16 cellular contexts compared by ENCODE assay signal in the genomic region with DNA sequence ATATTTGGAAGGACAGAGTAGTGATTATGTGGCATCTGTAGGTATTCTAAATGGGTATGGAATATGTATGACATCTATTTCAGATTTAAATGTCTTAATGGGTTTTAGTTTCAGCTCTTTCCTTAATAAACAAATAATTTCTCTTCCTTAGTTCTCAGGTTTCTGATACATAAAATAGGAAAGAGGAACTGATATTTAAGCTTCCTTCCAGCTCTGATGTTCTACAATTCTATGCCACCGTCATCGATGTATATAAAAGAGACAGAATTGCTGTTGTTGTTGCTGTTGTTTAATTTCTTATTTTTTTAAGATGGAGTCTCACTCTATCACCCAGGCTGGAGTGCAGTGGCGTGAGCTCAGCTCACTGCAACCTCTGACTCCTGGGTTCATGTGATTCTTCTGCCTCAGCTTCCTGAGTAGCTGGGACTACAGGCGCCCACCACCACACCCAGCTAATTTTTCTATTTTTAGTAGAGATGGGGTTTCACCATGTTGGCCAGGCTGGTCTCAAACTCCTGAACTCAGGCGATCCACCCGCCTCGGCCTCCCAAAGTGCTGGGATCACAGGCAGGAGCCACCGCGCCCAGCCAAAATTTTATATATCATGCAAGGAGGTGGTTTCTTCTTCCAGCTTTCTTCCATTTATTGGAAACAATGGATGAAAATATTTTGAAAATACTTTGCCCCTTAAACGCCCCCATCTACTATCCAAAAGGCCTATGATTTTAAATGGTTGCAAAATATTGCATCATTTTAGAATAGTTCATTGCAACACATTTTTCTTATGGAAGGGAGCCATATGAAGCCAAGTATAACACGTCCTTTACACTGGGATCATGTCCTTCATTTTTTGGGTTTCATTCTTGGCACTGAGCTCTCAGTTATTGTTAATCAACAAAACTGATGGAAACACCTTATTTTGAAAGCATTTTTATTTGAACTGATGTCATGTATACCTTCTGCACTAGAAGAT. TPM values are rescaled to one million over a fixed set of nuclear protein-coding genes. Genes with fewer than 3 reads are reported as not detected.
DNase-seq lines count a peak whose midpoint lies in the region; ATAC-seq and TF ChIP-seq lines count a peak whose summit lies in the region.
"Had no signal": no experiment of that assay in that cellular context is flagged by ENCODE, and none has a peak within 500 bp of the region (broad histone marks: within the 10 kb centered on the region; RNA-seq: fewer than 3 reads in every experiment).

No MANE protein-coding gene starts in this region.

- H3K36me3 ChIP-seq in ACC112 (ENCODE audit: insufficient read depth, low read length) (no peaks in the 10 kb centered on the region), GM23248 (ENCODE audit: low read depth) (no peaks in the 10 kb centered on the region), OCI-LY3 (replicated peaks; ENCODE audit: low read depth, low read length) (peaks cover 10% of the 10 kb centered on the region), endodermal cell (ENCODE audit: control insufficient read depth, insufficient read depth, low read length) (no peaks in the 10 kb centered on the region), upper lobe of left lung (peaks cover 0 to 2% (median 0%) of the 10 kb centered on the region in 4 donors)
- H3K36me3 ChIP-seq: left lung, right lobe of liver had no signal

- peaks cover 1% of the 10 kb centered on the region for H3K27me3 Mint-ChIP-seq in endodermal cell (ENCODE audit: insufficient read depth)
- H3K27me3 Mint-ChIP-seq: central memory CD8-positive, alpha-beta T cell; IgD-negative memory B cell had no signal

- H3K4me1 ChIP-seq in ACC112 (ENCODE audit: control insufficient read depth, insufficient read depth, low read length, unreplicated experiment) (peaks cover 28% of the 10 kb centered on the region), GM23248 (ENCODE audit: insufficient read depth) (peaks cover 54% of the 10 kb centered on the region), OCI-LY3 (ENCODE audit: low read length) (peaks cover 27% of the 10 kb centered on the region), endodermal cell (ENCODE audit: control insufficient read depth, insufficient read depth, low read length) (no peaks in the 10 kb centered on the region), upper lobe of left lung (peaks cover 0 to 14% (median 12%) of the 10 kb centered on the region in 4 donors)
- H3K4me1 ChIP-seq: right lobe of liver had no signal

- H3K36me3 Mint-ChIP-seq in endodermal cell (ENCODE audit: low read depth) = no peaks in the 10 kb centered on the region

- no peak for ATAC-seq in upper lobe of left lung (ENCODE audit: low FRiP score in 2 of 2)
- ATAC-seq: activated CD4-positive, CD25-positive, alpha-beta regulatory T cell treated with anti-CD3 and anti-CD28 coated beads, Interleukin-2, amount 50 U/mL, for 24 hours had no signal

- DNase-seq in GM23248 = peak; percentile 45
- peak; percentile 71 for DNase-seq in fibroblast of mammary gland (ENCODE audit: low read depth)
- no peak for DNase-seq in lower leg skin (ENCODE audit: low spot score in 2 of 2)
- no peak for DNase-seq in endodermal cell
- no peak for DNase-seq in amniotic stem cell (lab: John Stamatoyannopoulos, UW)
- DNase-seq in upper lobe of left lung = no peak
- DNase-seq: left lung, NCI-H1436, right lobe of liver, SHP77, T-helper 9 cell had no signal

- no peaks in the 10 kb centered on the region for H3K9me2 ChIP-seq in GM23248 (ENCODE audit: insufficient read depth)

- peaks cover 9% of the 10 kb centered on the region for H3K4me1 Mint-ChIP-seq in endodermal cell
- H3K4me1 Mint-ChIP-seq: central memory CD8-positive, alpha-beta T cell had no signal

- H3K9ac ChIP-seq in GM23248 (no peak overlapping the region), OCI-LY3 (ENCODE audit: low read length) (no peak overlapping the region), endodermal cell (ENCODE audit: extremely low read depth, low read length, poor library complexity, severe bottlenecking) (no peak overlapping the region)

- no peak overlapping the region for H3K4me3 ChIP-seq in ACC112 (ENCODE audit: low read depth, low read length)
- H3K4me3 ChIP-seq in GM23248 = no peak overlapping the region
- no peak overlapping the region for H3K4me3 ChIP-seq in OCI-LY3 (ENCODE audit: low read length)
- no peak overlapping the region for H3K4me3 ChIP-seq in fibroblast of mammary gland (ENCODE audit: control insufficient read depth, low read depth, low read length)
- H3K4me3 ChIP-seq in lower leg skin (ENCODE audit: low read depth, poor library complexity, severe bottlenecking) = no peak overlapping the region
- no peak overlapping the region for H3K4me3 ChIP-seq in endodermal cell (ENCODE audit: low read length)
- H3K4me3 ChIP-seq in upper lobe of left lung = no peak overlapping the region
- H3K4me3 ChIP-seq: left lung, right lobe of liver had no signal

- TF ChIP-seq CTCF in OCI-LY3 (IDR thresholded peaks at IDR 0.05; ENCODE audit: low read depth, low read length) = no peak
- TF ChIP-seq CTCF in fibroblast of mammary gland (conservative IDR thresholded peaks at IDR 0.05; ENCODE audit: control insufficient read depth, insufficient read depth, low read depth, low read length) = no peak
- no peak for TF ChIP-seq CTCF in lower leg skin (IDR thresholded peaks at IDR 0.05)
- TF ChIP-seq CTCF in endodermal cell (conservative IDR thresholded peaks at IDR 0.05) = no peak
- TF ChIP-seq CTCF in upper lobe of left lung (IDR thresholded peaks at IDR 0.05) = no peak

- TF ChIP-seq EP300 in upper lobe of left lung (IDR thresholded peaks at IDR 0.05) = no peak

- H3K27ac ChIP-seq in ACC112 (ENCODE audit: low read depth, low read length) = peak overlapping the region; percentile 18; the same call in 1 of the 2 replicates
- no peak overlapping the region for H3K27ac ChIP-seq in GM23248
- no peak overlapping the region for H3K27ac ChIP-seq in OCI-LY3 (ENCODE audit: low read length)
- no peak overlapping the region for H3K27ac ChIP-seq in endodermal cell (ENCODE audit: low read depth, low read length)
- no peak overlapping the region for H3K27ac ChIP-seq in upper lobe of left lung
- H3K27ac ChIP-seq: left lung, right lobe of liver had no signal

- intact Hi-C loops in lower leg skin (cut with DNase I; ENCODE audit: low total_unique reads) = no loop called here

- H4K20me1 ChIP-seq in GM23248 (ENCODE audit: insufficient read depth) (no peaks in the 10 kb centered on the region), OCI-LY3 (ENCODE audit: insufficient read depth, low read length) (no peaks in the 10 kb centered on the region)

- H3K4me3 Mint-ChIP-seq in endodermal cell = no peak overlapping the region
- H3K4me3 Mint-ChIP-seq: central memory CD8-positive, alpha-beta T cell had no signal

- H2AFZ ChIP-seq in ACC112 (ENCODE audit: low read length, unreplicated experiment) (no peak overlapping the region), GM23248 (no peak overlapping the region), OCI-LY3 (ENCODE audit: low read depth, low read length) (no peak overlapping the region)

- H3K9me3 ChIP-seq in GM23248 (ENCODE audit: low read depth) = no peaks in the 10 kb centered on the region
- H3K9me3 ChIP-seq in OCI-LY3 (ENCODE audit: insufficient read depth, low read length) = no peaks in the 10 kb centered on the region
- H3K9me3 ChIP-seq in endodermal cell (ENCODE audit: control insufficient read depth, low read length) = no peaks in the 10 kb centered on the region
- H3K9me3 ChIP-seq in upper lobe of left lung = no peaks in the 10 kb centered on the region
- H3K9me3 ChIP-seq: left lung, right lobe of liver had no signal

- H3K27ac Mint-ChIP-seq in endodermal cell = no peak overlapping the region
- H3K27ac Mint-ChIP-seq: IgD-negative memory B cell had no signal

- WGBS in GM23248 (ENCODE audit: low coverage in 1 of 2, low lambda C conversion rate in 2 of 2, missing lambda C conversion rate in 2 of 2), 2 experiments = 71 to 79% methylated on average over 11 of the region's 11 CpGs
- WGBS in lower leg skin, 2 donors = 74 to 82% methylated on average over 11 of the region's 11 CpGs
- WGBS in endodermal cell (ENCODE audit: insufficient coverage in 1 of 2, insufficient read length in 1 of 2), 2 experiments = 83 to 94% methylated on average over 1 to 11 of the region's 11 CpGs
- 81 to 86% methylated on average over 11 of the region's 11 CpGs for WGBS in upper lobe of left lung, 2 donors

- in situ Hi-C loops in GM23248 (cut with MboI) = loop anchor here (10.0 kb wide), 1 partner anchor 328 kb away; no protein-coding TSS in a partner anchor

- no peaks in the 10 kb centered on the region for H3K27me3 ChIP-seq in ACC112 (ENCODE audit: insufficient read depth, low read length)
- H3K27me3 ChIP-seq in GM23248 (replicated peaks; ENCODE audit: insufficient read depth) = no peaks in the 10 kb centered on the region
- H3K27me3 ChIP-seq in OCI-LY3 (ENCODE audit: low read depth, low read length) = no peaks in the 10 kb centered on the region
- H3K27me3 ChIP-seq in endodermal cell (ENCODE audit: control insufficient read depth, insufficient read depth, low read length, poor library complexity, severe bottlenecking) = peaks cover 12% of the 10 kb centered on the region
- no peaks in the 10 kb centered on the region for H3K27me3 ChIP-seq in upper lobe of left lung
- H3K27me3 ChIP-seq: left lung, right lobe of liver had no signal

- no peaks in the 10 kb centered on the region for H3K79me2 ChIP-seq in ACC112 (ENCODE audit: control insufficient read depth, insufficient read depth, low read length, unreplicated experiment)
- H3K79me2 ChIP-seq in GM23248 (ENCODE audit: insufficient read depth) = no peaks in the 10 kb centered on the region
- H3K79me2 ChIP-seq in OCI-LY3 (ENCODE audit: low read length) = no peaks in the 10 kb centered on the region

- H3K9me3 Mint-ChIP-seq in endodermal cell = no peaks in the 10 kb centered on the region
- H3K9me3 Mint-ChIP-seq: central memory CD8-positive, alpha-beta T cell; IgD-negative memory B cell had no signal

- peaks cover 39% of the 10 kb centered on the region for H3F3A ChIP-seq in GM23248 (ENCODE audit: insufficient read depth)

- TF ChIP-seq POLR2A in lower leg skin (IDR thresholded peaks at IDR 0.05) (no peak), upper lobe of left lung (IDR thresholded peaks at IDR 0.05) (no peak)

- H3K4me2 ChIP-seq in GM23248 (ENCODE audit: unreplicated experiment) = no peak overlapping the region
- H3K4me2 ChIP-seq in OCI-LY3 (ENCODE audit: low read length) = peak overlapping the region; percentile 47

RNA-seq across cellular contexts. Expression of a gene that starts 13.9 kb away (rescaled TPM):
- 2.8 and 3.7 TPM in 2 replicates for total RNA-seq in GM23248 (2014; rRNA removed; shearing (Covaris generic))
- 9.1 and 10.5 TPM in 2 replicates for polyA plus RNA-seq in GM23248 (2016; fragmentation: Nextera tagmentation; extraction: Ambion mirVana)
- total RNA-seq in lower leg skin (10 to 100 TPM in 3 of 4 donors, 1 to 10 TPM in 1; 8.2 to 19.0 (median 13.5) TPM), endodermal cell (1 to 10 TPM; 3.0 to 3.2 TPM), upper lobe of left lung (10 to 100 TPM in 1 of 6 donors, 1 to 10 TPM in 5; 2.7 to 10.8 (median 6.7) TPM)
- 3.5 TPM for polyA plus RNA-seq in endodermal cell (2013, experiment 1 of 2)
- 2.2 TPM for polyA plus RNA-seq in endodermal cell (2013, experiment 2 of 2)

RNA-seq across cellular contexts. Expression of a gene that starts 35.4 kb away (rescaled TPM):
- 2.8 and 2.9 TPM in 2 replicates for total RNA-seq in GM23248 (2014; rRNA removed; shearing (Covaris generic))
- 15.0 and 15.6 TPM in 2 replicates for polyA plus RNA-seq in GM23248 (2016; fragmentation: Nextera tagmentation; extraction: Ambion mirVana)
- total RNA-seq in lower leg skin (10 to 100 TPM in 1 of 4 donors, 1 to 10 TPM in 3; 8.0 to 14.0 (median 9.1) TPM), endodermal cell (10 to 100 TPM; 17.1 to 26.7 TPM), upper lobe of left lung (10 to 100 TPM in 5 of 6 donors, 1 to 10 TPM in 1; 7.8 to 25.6 (median 16.0) TPM)
- polyA plus RNA-seq in endodermal cell (2013, experiment 1 of 2) = 29.9 TPM
- 24.2 TPM for polyA plus RNA-seq in endodermal cell (2013, experiment 2 of 2)

Comparison
In these comparisons a context has a peak if more than half of its experiments do, and no peak if none do; other contexts are left out.
1. DNase-seq: peak in GM23248 (single experiment) and fibroblast of mammary gland (single experiment); none in lower leg skin (0 of 2), endodermal cell (single experiment), amniotic stem cell (single experiment) and upper lobe of left lung (0 of 2).